In the genomic region with DNA sequence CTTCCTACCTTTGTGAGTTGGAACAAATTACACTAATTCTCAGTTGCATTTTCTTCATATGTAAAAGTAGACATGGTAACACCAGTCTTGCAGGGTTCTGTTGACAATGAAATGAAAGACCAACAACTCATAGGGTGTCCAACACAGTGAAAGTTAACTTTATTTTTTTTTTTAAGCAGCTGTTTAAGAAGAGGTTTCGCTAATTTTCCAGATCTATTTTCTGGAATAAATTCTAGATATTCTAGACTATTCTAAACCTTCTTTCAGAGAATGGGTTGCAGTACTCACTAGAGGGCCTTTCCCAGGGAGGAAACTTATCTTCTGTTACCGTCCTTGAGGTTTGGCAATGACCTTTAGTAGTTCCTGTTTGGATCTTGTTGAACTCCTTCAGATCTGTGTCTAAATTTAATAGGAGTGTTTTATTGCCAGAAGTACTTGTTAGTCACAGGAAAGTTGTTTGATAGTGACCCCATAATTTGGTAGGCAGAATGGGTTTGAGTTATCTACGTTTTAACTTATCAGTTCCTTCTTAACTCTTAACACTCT, we compare ENCODE assay signal across 10 cellular contexts. TPM values are rescaled to one million over a fixed set of nuclear protein-coding genes. Genes with fewer than 3 reads are reported as not detected.
DNase-seq lines count a peak whose midpoint lies in the region; ATAC-seq and TF ChIP-seq lines count a peak whose summit lies in the region.
"Had no signal": no experiment of that assay in that cellular context is flagged by ENCODE, and none has a peak within 500 bp of the region (broad histone marks: within the 10 kb centered on the region; RNA-seq: fewer than 3 reads in every experiment).

No MANE protein-coding gene starts in this region.

- H3K27me3 ChIP-seq in parathyroid adenoma (ENCODE audit: control insufficient read depth, insufficient read depth, low read length) (no peaks in the 10 kb centered on the region), mesendoderm (ENCODE audit: insufficient read depth, low read length, poor library complexity) (no peaks in the 10 kb centered on the region)

- H3K36me3 ChIP-seq in parathyroid adenoma (ENCODE audit: control insufficient read depth, insufficient read depth, low read length) (no peaks in the 10 kb centered on the region), mesendoderm (ENCODE audit: control insufficient read depth, insufficient read depth, low read length) (no peaks in the 10 kb centered on the region)

- H2BK5ac ChIP-seq in mesendoderm (ENCODE audit: low read length): no peak overlapping the region

- H2BK120ac ChIP-seq in mesendoderm (ENCODE audit: low read depth, low read length): no peak overlapping the region

- H3K4me3 ChIP-seq in parathyroid adenoma (ENCODE audit: low read depth, low read length) (no peak overlapping the region), mesendoderm (ENCODE audit: low read length) (no peak overlapping the region)
- H3K4me3 ChIP-seq: GM23248 had no signal

- DNase-seq in EH (ENCODE audit: low read depth) (peak; percentile 46), NOMO-1 treated with DMSO at 0.1 percent for 48 hours (lab: John Stamatoyannopoulos, UW; ENCODE audit: unreplicated experiment) (peak; percentile 55), dermis blood vessel endothelial cell (peak; percentile 40), mesendoderm (no peak)
- DNase-seq: stimulated activated CD4-positive, alpha-beta T cell treated with anti-CD3 and anti-CD28 coated beads, Interleukin-1b, Interleukin-23, amount 100 ng/mL, for 48 hours had no signal

- H3K4ac ChIP-seq in mesendoderm (ENCODE audit: low read depth, low read length): no peak overlapping the region

- peak overlapping the region; percentile 28 for H2AFZ ChIP-seq in parathyroid adenoma
- H2AFZ ChIP-seq: GM23248 had no signal

- H2AK5ac ChIP-seq in mesendoderm (ENCODE audit: low read length): no peak overlapping the region

- no peak for TF ChIP-seq CTCF in parathyroid adenoma (IDR thresholded peaks at IDR 0.05)

- H3K18ac ChIP-seq in mesendoderm (ENCODE audit: low read length): no peak overlapping the region

- ATAC-seq in HG02678 (IDR thresholded peaks at IDR 0.05; ENCODE audit: unreplicated experiment) (no peak), HG02840 (IDR thresholded peaks at IDR 0.05; ENCODE audit: low FRiP score, unreplicated experiment) (no peak), GM21529 (IDR thresholded peaks at IDR 0.05; ENCODE audit: unreplicated experiment) (no peak)

- H4K8ac ChIP-seq in mesendoderm (ENCODE audit: low read depth, low read length): no peak overlapping the region

- WGBS in mesendoderm (ENCODE audit: extremely low coverage, insufficient coverage, low lambda C conversion rate): no CpG with 5 or more reads among the region's 3 CpGs

- no peak overlapping the region for H3K23ac ChIP-seq in mesendoderm (ENCODE audit: low read length)

- H4K5ac ChIP-seq in mesendoderm (ENCODE audit: low read length): no peak overlapping the region

- H3K4me1 ChIP-seq in parathyroid adenoma (no peaks in the 10 kb centered on the region), mesendoderm (ENCODE audit: control insufficient read depth, low read depth, low read length) (no peaks in the 10 kb centered on the region)

- H3K79me1 ChIP-seq in mesendoderm (ENCODE audit: low read length): no peaks in the 10 kb centered on the region

- H3K27ac ChIP-seq in parathyroid adenoma: no peak overlapping the region
- no peak overlapping the region for H3K27ac ChIP-seq in mesendoderm (ENCODE audit: low read depth, low read length)
- H3K27ac ChIP-seq: GM23248 had no signal

- H3K79me2 ChIP-seq in parathyroid adenoma (no peaks in the 10 kb centered on the region), mesendoderm (ENCODE audit: control insufficient read depth, insufficient read depth, low read length) (no peaks in the 10 kb centered on the region)

- H2BK15ac ChIP-seq in mesendoderm (replicated peaks; ENCODE audit: low read depth): no peak overlapping the region

- H3K56ac ChIP-seq in mesendoderm (ENCODE audit: low read length): no peak overlapping the region

- H3K9me3 ChIP-seq in parathyroid adenoma (ENCODE audit: control insufficient read depth, low read length): no peaks in the 10 kb centered on the region

- H3K4me2 ChIP-seq in parathyroid adenoma (ENCODE audit: low read length) (no peak overlapping the region), mesendoderm (ENCODE audit: low read length) (no peak overlapping the region)

- H3K9ac ChIP-seq in parathyroid adenoma: no peak overlapping the region
- H3K9ac ChIP-seq in mesendoderm (ENCODE audit: low read length): no peak overlapping the region
- H3K9ac ChIP-seq: GM23248 had no signal

RNA-seq across cellular contexts. Expression of a gene that starts 2.8 kb away (rescaled TPM):
- 53.1 and 55.7 TPM in 2 replicates for total RNA-seq in dermis blood vessel endothelial cell
- polyA plus RNA-seq in mesendoderm (2013, experiment 1 of 2): not detected
- polyA plus RNA-seq in mesendoderm (2013, experiment 2 of 2): not detected
- total RNA-seq: GM23248 had no signal
- polyA plus RNA-seq: GM23248 had no signal

RNA-seq across cellular contexts. Expression of a gene that starts 32.1 kb away (rescaled TPM):
- total RNA-seq in dermis blood vessel endothelial cell: 1.2 and 1.6 TPM in 2 replicates
- polyA plus RNA-seq in mesendoderm (2013, experiment 1 of 2): not detected
- polyA plus RNA-seq in mesendoderm (2013, experiment 2 of 2): not detected
- total RNA-seq: GM23248 had no signal
- polyA plus RNA-seq: GM23248 had no signal

RNA-seq across cellular contexts. Expression of a gene that starts 39.5 kb away (rescaled TPM):
- 63.0 and 68.4 TPM in 2 replicates for total RNA-seq in dermis blood vessel endothelial cell
- polyA plus RNA-seq in mesendoderm (2013, experiment 1 of 2): not detected
- polyA plus RNA-seq in mesendoderm (2013, experiment 2 of 2): not detected

RNA-seq across cellular contexts. Expression of a gene that starts 42.6 kb away (rescaled TPM):
- 1.7 and 2.0 TPM in 2 replicates for total RNA-seq in dermis blood vessel endothelial cell
- 2.2 TPM for polyA plus RNA-seq in mesendoderm (2013, experiment 1 of 2)
- polyA plus RNA-seq in mesendoderm (2013, experiment 2 of 2): 2.1 TPM

RNA-seq across cellular contexts. Expression of a gene that starts 42.8 kb away (rescaled TPM):
- total RNA-seq in dermis blood vessel endothelial cell: 9.5 and 17.4 TPM in 2 replicates
- polyA plus RNA-seq in mesendoderm (2013, experiment 1 of 2): 121 TPM
- polyA plus RNA-seq in mesendoderm (2013, experiment 2 of 2): 119 TPM
